In genomic region chr6:35183281-35183680, GRCh38 we compare ENCODE assay signal across 24 cellular contexts. TPM values are rescaled to one million over a fixed set of nuclear protein-coding genes. Genes with fewer than 3 reads are reported as not detected.
"Had no signal": no experiment of that assay in that cellular context is flagged by ENCODE, and none has a peak within 500 bp of the region (broad histone marks: within the 10 kb centered on the region; RNA-seq: fewer than 3 reads in every experiment).

No MANE protein-coding gene starts in this region.

- H3K9me3 ChIP-seq: transverse colon had no signal

- H3K4me3 ChIP-seq: hepatocyte, lung, transverse colon had no signal

- ATAC-seq: activated CD8-positive, alpha-beta T cell treated with anti-CD3 and anti-CD28 coated beads for 36 hours; activated T-helper 17 cell treated with anti-CD3 and anti-CD28 coated beads, Interleukin-2, amount 50 U/mL, for 72 hours; effector memory CD8-positive, alpha-beta T cell had no signal

- DNase-seq: activated CD4-positive, alpha-beta T cell treated with anti-CD3 and anti-CD28 coated beads for 48 hours; activated CD4-positive, CD25-positive, alpha-beta regulatory T cell; activated CD8-positive, alpha-beta T cell treated with anti-CD3 and anti-CD28 coated beads for 36 hours; activated naive CD4-positive, alpha-beta T cell treated with Interleukin-2 at 50 U/mL for 16 hours; activated T-cell treated with anti-CD3 and anti-CD28 coated beads, Interleukin-2, amount 50 U/mL, for 1 hour; effector memory CD8-positive, alpha-beta T cell; midbrain; occipital lobe; retina; stimulated activated CD4-positive, alpha-beta T cell treated with anti-CD3 and anti-CD28 coated beads, Interleukin-12 subunit alpha, Interleukin-12 subunit beta, amount 100 ng/mL, for 4 hours; stimulated activated CD4-positive, alpha-beta T cell treated with anti-CD3 and anti-CD28 coated beads, Interleukin-1b, Interleukin-23, amount 100 ng/mL, for 48 hours; stimulated activated naive CD4-positive, alpha-beta T cell treated with Interleukin-2 at 50 U/mL for 16 hours; T1000; transverse colon had no signal

- H3K4me3 Mint-ChIP-seq: activated CD8-positive, alpha-beta T cell treated with anti-CD3 and anti-CD28 coated beads for 36 hours; activated T-helper 17 cell treated with anti-CD3 and anti-CD28 coated beads, Interleukin-2, amount 50 U/mL, for 72 hours; effector memory CD8-positive, alpha-beta T cell had no signal

- H3K27me3 ChIP-seq: hepatocyte, transverse colon had no signal

- H3K4me1 Mint-ChIP-seq: activated T-helper 17 cell treated with anti-CD3 and anti-CD28 coated beads, Interleukin-2, amount 50 U/mL, for 72 hours had no signal

- H3K9me3 Mint-ChIP-seq: activated CD8-positive, alpha-beta T cell treated with anti-CD3 and anti-CD28 coated beads for 36 hours; activated T-helper 17 cell treated with anti-CD3 and anti-CD28 coated beads, Interleukin-2, amount 50 U/mL, for 72 hours; effector memory CD8-positive, alpha-beta T cell had no signal

- H3K27ac ChIP-seq: hepatocyte, transverse colon had no signal

- H3K36me3 ChIP-seq: transverse colon had no signal

- H3K27ac Mint-ChIP-seq: activated CD8-positive, alpha-beta T cell treated with anti-CD3 and anti-CD28 coated beads for 36 hours; activated T-helper 17 cell treated with anti-CD3 and anti-CD28 coated beads, Interleukin-2, amount 50 U/mL, for 72 hours; effector memory CD8-positive, alpha-beta T cell had no signal

RNA-seq across cellular contexts. Expression of gene SCUBE3, which starts 30.5 kb away (rescaled TPM):
- total RNA-seq: activated CD8-positive, alpha-beta T cell treated with anti-CD3 and anti-CD28 coated beads for 36 hours; bronchial epithelial cell; T-helper 1 cell treated with Interleukin-12 subunit alpha and Interleukin-12 subunit beta and Interleukin-4 antibody, amounts not matched to agents 30 ng/mL and 1 ng/mL, for 36 hours had no signal

RNA-seq across cellular contexts. Expression of gene TCP11, which starts 42.1 kb away (rescaled TPM):
- total RNA-seq: activated CD8-positive, alpha-beta T cell treated with anti-CD3 and anti-CD28 coated beads for 36 hours; activated T-helper 17 cell treated with anti-CD3 and anti-CD28 coated beads, Interleukin-2, amount 50 U/mL, for 72 hours; astrocyte; bronchial epithelial cell; fibroblast of villous mesenchyme; hepatocyte; posterior vena cava; subcutaneous adipose tissue; T-helper 1 cell treated with Interleukin-12 subunit alpha and Interleukin-12 subunit beta and Interleukin-4 antibody, amounts not matched to agents 30 ng/mL and 1 ng/mL, for 36 hours had no signal
- polyA plus RNA-seq: hepatocyte, neural cell had no signal
